In the genomic region with DNA sequence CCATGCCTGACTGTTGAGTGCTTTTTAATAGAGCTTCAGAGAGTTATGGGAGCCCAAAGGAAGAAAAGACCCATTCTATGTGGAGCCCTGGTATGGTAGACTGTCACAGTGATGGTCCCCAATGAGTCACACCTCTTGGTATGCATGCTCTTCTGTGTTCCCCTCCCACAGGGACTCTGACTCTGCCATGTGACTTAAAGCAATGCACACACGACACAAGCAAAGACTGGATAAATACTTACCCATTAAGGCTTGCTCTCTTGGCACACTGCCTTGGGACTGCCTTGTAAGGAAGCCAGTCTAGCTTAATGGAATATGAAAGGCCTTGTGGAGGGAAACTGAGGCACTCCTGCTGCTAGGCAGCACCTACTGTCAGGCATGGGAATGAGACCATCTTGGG, we compare ENCODE assay signal across 17 cellular contexts. TPM values are rescaled to one million over a fixed set of nuclear protein-coding genes. Genes with fewer than 3 reads are reported as not detected.
DNase-seq lines count a peak whose midpoint lies in the region; ATAC-seq, FAIRE-seq and TF ChIP-seq lines count a peak whose summit lies in the region.
"Had no signal": no experiment of that assay in that cellular context is flagged by ENCODE, and none has a peak within 500 bp of the region (broad histone marks: within the 10 kb centered on the region; RNA-seq: fewer than 3 reads in every experiment).

No MANE protein-coding gene starts in this region.

- ATAC-seq in activated T-helper 17 cell treated with anti-CD3 and anti-CD28 coated beads, Interleukin-2, amount 50 U/mL, for 72 hours (replicated peaks), result peak; percentile 35
- ATAC-seq in HepG2 (peak; percentile 67), HG03378 (IDR thresholded peaks at IDR 0.05; ENCODE audit: unreplicated experiment) (no peak), HG03457 (IDR thresholded peaks at IDR 0.05; ENCODE audit: unreplicated experiment) (no peak)
- ATAC-seq: sciatic nerve had no signal

- H3K9me3 ChIP-seq in Caco-2, result no peaks in the 10 kb centered on the region
- H3K9me3 ChIP-seq in HepG2 (ENCODE audit: low read length), result no peaks in the 10 kb centered on the region
- H3K9me3 ChIP-seq: esophagus muscularis mucosa had no signal

- H3K79me2 ChIP-seq in HepG2 (ENCODE audit: insufficient read depth, low read length), result no peaks in the 10 kb centered on the region

- in situ Hi-C loops in HepG2 (cut with HindIII; ENCODE audit: extremely low pct_ligation_motif_present, low pct_unique_long_range_greater_than_20kb), result no loop called here

- TF ChIP-seq RAD21 in HepG2 (CRISPR knock-in tag; IDR thresholded peaks at IDR 0.05), result no peak

- DNase-seq in Caco-2, result peak; percentile 54 to 62
- DNase-seq in HFFc6, result peak; percentile 37
- peak; percentile 79 for DNase-seq in HepG2 (ENCODE audit: low spot score)
- no peak for DNase-seq in effector CD4-positive, alpha-beta T cell
- no peak for DNase-seq in NCI-H2107 treated with DMSO at 0.1 percent for 48 hours (lab: John Stamatoyannopoulos, UW; ENCODE audit: unreplicated experiment)
- DNase-seq: activated CD4-positive, alpha-beta T cell treated with anti-CD3 and anti-CD28 coated beads for 48 hours; CD4-positive, CD25-positive, alpha-beta regulatory T cell; GDM1; stimulated activated naive CD4-positive, alpha-beta T cell treated with Interleukin-2 at 50 U/mL for 16 hours had no signal

- no peaks in the 10 kb centered on the region for H4K20me1 ChIP-seq in HepG2 (ENCODE audit: insufficient read depth, low read length)

- TF ChIP-seq EP300 in HepG2 (IDR thresholded peaks at IDR 0.05; ENCODE audit: low read depth in 2 of 2, low read length in 2 of 2) (no peak), HepG2 (CRISPR knock-in tag; IDR thresholded peaks at IDR 0.05; ENCODE audit: borderline replicate concordance) (no peak)

- H2AFZ ChIP-seq in HepG2 (ENCODE audit: low read length), result no peak overlapping the region

- TF ChIP-seq POLR2A in HepG2 (IDR thresholded peaks at IDR 0.05; ENCODE audit: insufficient read depth in 1 of 2, low read depth in 2 of 2, low read length in 2 of 2), result no peak

- intact Hi-C loops in Caco-2 (cut with micrococcal nuclease; ENCODE audit: unreplicated experiment), result no loop called here
- intact Hi-C loops in HepG2 (cut with micrococcal nuclease; ENCODE audit: unreplicated experiment), result no loop called here

- H3K4me1 ChIP-seq in Caco-2 (peaks cover 19% of the 10 kb centered on the region), HepG2 (ENCODE audit: insufficient read depth, low read length) (peaks cover 50% of the 10 kb centered on the region)
- H3K4me1 ChIP-seq: esophagus muscularis mucosa had no signal

- H3K4me1 Mint-ChIP-seq in Caco-2 (ENCODE audit: low read depth, unreplicated experiment) (peaks cover 9% of the 10 kb centered on the region), HFFc6 (ENCODE audit: low read depth) (peaks cover 6% of the 10 kb centered on the region)
- no peaks in the 10 kb centered on the region for H3K4me1 Mint-ChIP-seq in activated T-helper 17 cell treated with anti-CD3 and anti-CD28 coated beads, Interleukin-2, amount 50 U/mL, for 72 hours
- H3K4me1 Mint-ChIP-seq: CD4-positive, CD25-positive, alpha-beta regulatory T cell had no signal

- H3K4me3 ChIP-seq in Caco-2 (ENCODE audit: low read depth, low read length) (no peak overlapping the region), HepG2 (replicated peaks in 1 of 3; ENCODE audit: insufficient read depth in 1 of 3, low read depth in 2 of 3, low read length in 3 of 3) (no peak overlapping the region)
- H3K4me3 ChIP-seq: esophagus muscularis mucosa had no signal

- CTCF ChIA-PET in Caco-2 (lab: Charles Lee) (interaction anchor here (0.6 to 1.5 kb wide), 2 partner anchors 82 to 555 kb away, joined by 3 to 4 read pairs; partner anchors contain the start of gene HADHB), HepG2 (lab: Yijun Ruan, JAX; ENCODE audit: low intra/inter-chr PET ratio, low total read pairs) (no interaction called here)

- H3K4me2 ChIP-seq in HepG2 (ENCODE audit: low read depth, low read length), result 0 out of 2 replicates have a peak overlapping the region, but pooled peaks have one; percentile 9

- no TSS peak for BruUV-seq in Caco-2 (replicated peaks; lab: Mats Ljungman, UMichigan)
- BruUV-seq in HepG2 (replicated peaks; lab: Mats Ljungman, UMichigan), result no TSS peak

- H3K9me3 Mint-ChIP-seq in Caco-2 (ENCODE audit: unreplicated experiment) (no peaks in the 10 kb centered on the region), HFFc6 (no peaks in the 10 kb centered on the region)
- no peaks in the 10 kb centered on the region for H3K9me3 Mint-ChIP-seq in activated T-helper 17 cell treated with anti-CD3 and anti-CD28 coated beads, Interleukin-2, amount 50 U/mL, for 72 hours
- H3K9me3 Mint-ChIP-seq: dendritic cell treated with granulocyte-macrophage colony-stimulating factor and Interleukin-4, amounts not matched to agents 40 ng/mL and 50 ng/mL, for 4 days; T-helper 1 cell treated with Interleukin-12 subunit alpha and Interleukin-12 subunit beta and Interleukin-4 antibody, amounts not matched to agents 30 μg/mL and 1 μg/mL, for 36 hours had no signal

- H3K27me3 Mint-ChIP-seq in Caco-2 (ENCODE audit: insufficient read depth, unreplicated experiment) (no peaks in the 10 kb centered on the region), HFFc6 (ENCODE audit: insufficient read depth) (peaks cover 26% of the 10 kb centered on the region)
- H3K27me3 Mint-ChIP-seq in activated T-helper 17 cell treated with anti-CD3 and anti-CD28 coated beads, Interleukin-2, amount 50 U/mL, for 72 hours, result no peaks in the 10 kb centered on the region
- H3K27me3 Mint-ChIP-seq: dendritic cell treated with granulocyte-macrophage colony-stimulating factor and Interleukin-4, amounts not matched to agents 40 ng/mL and 50 ng/mL, for 4 days had no signal

- H3K9ac ChIP-seq in HepG2 (ENCODE audit: insufficient read depth, low read depth, low read length), result no peak overlapping the region

- no peaks in the 10 kb centered on the region; the same call in 1 of the 2 replicates for H3K27me3 ChIP-seq in Caco-2 (replicated peaks; ENCODE audit: control insufficient read depth, insufficient read depth, low read length)
- H3K27me3 ChIP-seq in HepG2 (ENCODE audit: control insufficient read depth in 1 of 2, insufficient read depth in 2 of 2, low read length in 2 of 2), result no peaks in the 10 kb centered on the region; a peak in 2 of 5 replicates
- H3K27me3 ChIP-seq: esophagus muscularis mucosa had no signal

- TF ChIP-seq CTCF in Caco-2 (IDR thresholded peaks at IDR 0.05; ENCODE audit: insufficient read depth in 1 of 2, low read depth in 1 of 2, low read length in 1 of 2, severe bottlenecking in 1 of 2, unreplicated experiment in 1 of 2) (no peak), HFFc6 (IDR thresholded peaks at IDR 0.05) (no peak), HepG2 (CRISPR knock-in tag; IDR thresholded peaks at IDR 0.05) (no peak)

- H3K36me3 Mint-ChIP-seq in Caco-2 (ENCODE audit: insufficient read depth, unreplicated experiment) (peaks cover 4% of the 10 kb centered on the region), HFFc6 (ENCODE audit: low read depth) (no peaks in the 10 kb centered on the region)
- H3K36me3 Mint-ChIP-seq in activated T-helper 17 cell treated with anti-CD3 and anti-CD28 coated beads, Interleukin-2, amount 50 U/mL, for 72 hours (ENCODE audit: low read depth), result no peaks in the 10 kb centered on the region
- H3K36me3 Mint-ChIP-seq: CD4-positive, CD25-positive, alpha-beta regulatory T cell had no signal

- POLR2A ChIA-PET in Caco-2 (lab: Charles Lee), result no interaction called here
- POLR2A ChIA-PET in HepG2 (lab: Yijun Ruan, JAX), result no interaction called here

- H3K4me3 Mint-ChIP-seq in Caco-2 (ENCODE audit: unreplicated experiment) (no peak overlapping the region), HFFc6 (no peak overlapping the region)
- no peak overlapping the region for H3K4me3 Mint-ChIP-seq in activated T-helper 17 cell treated with anti-CD3 and anti-CD28 coated beads, Interleukin-2, amount 50 U/mL, for 72 hours
- H3K4me3 Mint-ChIP-seq: CD4-positive, CD25-positive, alpha-beta regulatory T cell; dendritic cell treated with granulocyte-macrophage colony-stimulating factor and Interleukin-4, amounts not matched to agents 40 ng/mL and 50 ng/mL, for 4 days; T-helper 1 cell treated with Interleukin-12 subunit alpha and Interleukin-12 subunit beta and Interleukin-4 antibody, amounts not matched to agents 30 μg/mL and 1 μg/mL, for 36 hours had no signal

- 10% methylated on average over 1 of the region's 1 CpG for WGBS in HepG2 (ENCODE audit: low lambda C conversion rate)

- H3K36me3 ChIP-seq in Caco-2 (ENCODE audit: control insufficient read depth, insufficient read depth, low read length), result no peaks in the 10 kb centered on the region
- H3K36me3 ChIP-seq in HepG2 (replicated peaks in 1 of 2; ENCODE audit: control insufficient read depth in 1 of 2, insufficient read depth in 2 of 2, low read length in 2 of 2), result no peaks in the 10 kb centered on the region
- H3K36me3 ChIP-seq: esophagus muscularis mucosa had no signal

- no peak overlapping the region for H3K27ac ChIP-seq in HepG2 (ENCODE audit: extremely low read length, insufficient read depth, low read length)
- H3K27ac ChIP-seq: esophagus muscularis mucosa had no signal

- peak; percentile 51 for FAIRE-seq in HepG2 (lab: Jason Lieb, UNC)
- FAIRE-seq: H54 had no signal

- H3K27ac Mint-ChIP-seq in Caco-2 (ENCODE audit: unreplicated experiment) (no peak overlapping the region), HFFc6 (no peak overlapping the region)
- H3K27ac Mint-ChIP-seq in activated T-helper 17 cell treated with anti-CD3 and anti-CD28 coated beads, Interleukin-2, amount 50 U/mL, for 72 hours, result no peak overlapping the region
- H3K27ac Mint-ChIP-seq: CD4-positive, CD25-positive, alpha-beta regulatory T cell; dendritic cell treated with granulocyte-macrophage colony-stimulating factor and Interleukin-4, amounts not matched to agents 40 ng/mL and 50 ng/mL, for 4 days; T-helper 1 cell treated with Interleukin-12 subunit alpha and Interleukin-12 subunit beta and Interleukin-4 antibody, amounts not matched to agents 30 μg/mL and 1 μg/mL, for 36 hours had no signal

RNA-seq across cellular contexts. Expression of gene DTNB, which starts 16.7 kb away (rescaled TPM):
- 47.2 and 50.4 TPM in 2 replicates for total RNA-seq in Caco-2 (2022)
- total RNA-seq in HFFc6 (2021; fragmentation: NEBNext Ultra II Directional; extraction: Animal tissue kit (Norgen Biotek cat#: 25700)), result 1 to 10 TPM; 4.2 to 6.2 (median 4.7) TPM
- 10 to 100 TPM; 10.0 to 11.8 TPM for total RNA-seq in activated T-helper 17 cell treated with anti-CD3 and anti-CD28 coated beads, Interleukin-2, amount 50 U/mL, for 72 hours
- 13.7 and 14.4 TPM in 2 replicates for total RNA-seq in HepG2 (2016; rRNA removed; fragmentation: Illumina TruSeq; extraction: Trizol)
- total RNA-seq in HepG2 (2016; cell fraction: cytosol; rRNA removed; fragmentation: Illumina TruSeq; extraction: Trizol; ENCODE audit: low read depth), result 28.9 and 34.5 TPM in 2 replicates
- total RNA-seq in HepG2 (2016; cell fraction: insoluble cytoplasmic fraction; rRNA removed; fragmentation: Illumina TruSeq; extraction: Trizol), result 13.7 and 14.4 TPM in 2 replicates
- 30.4 and 34.2 TPM in 2 replicates for total RNA-seq in HepG2 (2016; cell fraction: membrane; rRNA removed; fragmentation: Illumina TruSeq; extraction: Trizol)
- 19.0 and 20.2 TPM in 2 replicates for total RNA-seq in HepG2 (2016; cell fraction: nucleus; rRNA removed; fragmentation: Illumina TruSeq; extraction: Trizol)
- 21.7 and 23.9 TPM in 2 replicates for polyA plus RNA-seq in HepG2 (2011; rRNA removed)
- polyA plus RNA-seq in HepG2 (2011; cell fraction: cytosol; rRNA removed), result 10.9 and 12.5 TPM in 2 replicates
- polyA plus RNA-seq in HepG2 (2011; cell fraction: nucleus; rRNA removed), result 20.1 and 22.6 TPM in 2 replicates
- 9.6 and 10.4 TPM in 2 replicates for polyA plus RNA-seq in HepG2 (2012)
- 26.8 and 31.6 TPM in 2 replicates for polyA plus RNA-seq in HepG2 (2016; cell fraction: cytosol; fragmentation: Illumina TruSeq; extraction: Trizol; ENCODE audit: low read depth)
- 13.2 and 14.8 TPM in 2 replicates for polyA plus RNA-seq in HepG2 (2016; cell fraction: insoluble cytoplasmic fraction; fragmentation: Illumina TruSeq; extraction: Trizol; ENCODE audit: low read depth)
- 33.3 and 36.1 TPM in 2 replicates for polyA plus RNA-seq in HepG2 (2016; cell fraction: membrane; fragmentation: Illumina TruSeq; extraction: Trizol; ENCODE audit: low read depth)
- polyA plus RNA-seq in HepG2 (2016; cell fraction: nucleus; fragmentation: Illumina TruSeq; extraction: Trizol; ENCODE audit: insufficient read depth, low read depth), result 18.4 and 20.4 TPM in 2 replicates
- 26.2 and 31.7 TPM in 2 replicates for polyA minus RNA-seq in HepG2 (2011; rRNA and poly(A)+ RNA removed; ENCODE audit: low replicate concordance)
- 10.5 and 13.8 TPM in 2 replicates for polyA minus RNA-seq in HepG2 (2011; cell fraction: cytosol; rRNA and poly(A)+ RNA removed)
- polyA minus RNA-seq in HepG2 (2011; cell fraction: nucleus; rRNA and poly(A)+ RNA removed), result 41.6 and 48.1 TPM in 2 replicates

Comparison
In these comparisons a context has a peak if more than half of its experiments do, and no peak if none do; other contexts are left out.
1. DNase-seq: peak in Caco-2 (2 of 2), HFFc6 (single experiment) and HepG2 (single experiment); none in effector CD4-positive, alpha-beta T cell (single experiment) and NCI-H2107 treated with DMSO at 0.1 percent for 48 hours (single experiment).
2. ATAC-seq: peak in activated T-helper 17 cell treated with anti-CD3 and anti-CD28 coated beads, Interleukin-2, amount 50 U/mL, for 72 hours (single experiment) and HepG2 (single experiment); none in HG03378 (single experiment) and HG03457 (single experiment).